In genomic region chr4:173257732-173258717, GRCh38 we compare ENCODE assay signal across 9 cellular contexts.
DNase-seq lines count a peak whose midpoint lies in the region; ATAC-seq and TF ChIP-seq lines count a peak whose summit lies in the region.
"Had no signal": no experiment of that assay in that cellular context is flagged by ENCODE, and none has a peak within 500 bp of the region (broad histone marks: within the 10 kb centered on the region; RNA-seq: fewer than 3 reads in every experiment).

No MANE protein-coding gene starts in this region.

- TF ChIP-seq POLR2A in erythroblast (IDR thresholded peaks at IDR 0.05; ENCODE audit: low read length): no peak

- H3K36me3 ChIP-seq in thoracic aorta: no peaks in the 10 kb centered on the region

- ATAC-seq in GM19328 (IDR thresholded peaks at IDR 0.05; ENCODE audit: unreplicated experiment) (peak; percentile 82), HG03432 (IDR thresholded peaks at IDR 0.05; ENCODE audit: unreplicated experiment) (peak; percentile 89), thoracic aorta (ENCODE audit: insufficient number of reproducible peaks, low FRiP score, low read depth) (peak; percentile 46)

- H3K27me3 ChIP-seq in thoracic aorta (replicated peaks; ENCODE audit: insufficient read depth): no peaks in the 10 kb centered on the region

- H3K9me3 Mint-ChIP-seq in nephron: no peaks in the 10 kb centered on the region
- H3K9me3 Mint-ChIP-seq: dendritic cell treated with granulocyte-macrophage colony-stimulating factor and Interleukin-4, amounts not matched to agents 40 ng/mL and 50 ng/mL, for 4 days had no signal

- H3K4me3 ChIP-seq in thoracic aorta: no peak overlapping the region

- H3K9me3 ChIP-seq in thoracic aorta: no peaks in the 10 kb centered on the region

- H3K27ac Mint-ChIP-seq in nephron: no peak overlapping the region
- H3K27ac Mint-ChIP-seq: dendritic cell treated with granulocyte-macrophage colony-stimulating factor and Interleukin-4, amounts not matched to agents 40 ng/mL and 50 ng/mL, for 4 days had no signal

- no peaks in the 10 kb centered on the region for H3K4me1 ChIP-seq in thoracic aorta (ENCODE audit: control insufficient read depth in 1 of 2, low read depth in 2 of 2)

- H3K36me3 Mint-ChIP-seq in nephron (ENCODE audit: low read depth): no peaks in the 10 kb centered on the region

- DNase-seq in COR-L47 (lab: John Stamatoyannopoulos, UW) (peak; percentile 60), NCI-H748 treated with DMSO at 0.1 percent for 48 hours (lab: John Stamatoyannopoulos, UW) (peak; percentile 63), erythroblast (lab: John Stamatoyannopoulos, UW) (peak; percentile 79 to 80), thoracic aorta (ENCODE audit: low spot score) (no peak)
- peak; percentile 50 for DNase-seq in activated CD8-positive, alpha-beta memory T cell treated with anti-CD3 and anti-CD28 coated beads, Interleukin-2, amount 50 U/mL, for 4 hours

- H3K4me3 Mint-ChIP-seq in nephron: no peak overlapping the region
- H3K4me3 Mint-ChIP-seq: dendritic cell treated with granulocyte-macrophage colony-stimulating factor and Interleukin-4, amounts not matched to agents 40 ng/mL and 50 ng/mL, for 4 days had no signal

- H3K4me1 Mint-ChIP-seq in nephron: peaks cover 3% of the 10 kb centered on the region

- TF ChIP-seq CTCF in nephron (IDR thresholded peaks at IDR 0.05; ENCODE audit: unreplicated experiment in 3 of 3): peak; percentile 78 to 88 (median 83)
- peak; percentile 55 for TF ChIP-seq CTCF in thoracic aorta (IDR thresholded peaks at IDR 0.05)

- H3K27me3 Mint-ChIP-seq in nephron (ENCODE audit: low read depth): peaks cover 6% of the 10 kb centered on the region
- H3K27me3 Mint-ChIP-seq: dendritic cell treated with granulocyte-macrophage colony-stimulating factor and Interleukin-4, amounts not matched to agents 40 ng/mL and 50 ng/mL, for 4 days had no signal

- no peak overlapping the region for H3K27ac ChIP-seq in thoracic aorta
